ENCODE assay signal across 8 cellular contexts in genomic region chr7:152336754-152337368, GRCh38.
DNase-seq lines count a peak whose midpoint lies in the region; ATAC-seq and TF ChIP-seq lines count a peak whose summit lies in the region.

No MANE protein-coding gene starts in this region.

- H3F3A ChIP-seq in SK-N-SH (replicated peaks; ENCODE audit: insufficient read depth) = peaks cover 10% of the 10 kb centered on the region

- no peak overlapping the region for H3K27ac ChIP-seq in SK-N-SH (ENCODE audit: low read depth in 2 of 2, low read length in 1 of 2)

- H3K4me1 ChIP-seq in SK-N-SH (ENCODE audit: control insufficient read depth in 1 of 2, insufficient read depth in 2 of 2, low read depth in 1 of 2, low read length in 1 of 2) = peaks cover 0 to 6% of the 10 kb centered on the region in 2 experiments; a peak in 3 of 4 replicates

- H3K4me3 ChIP-seq in Jurkat, Clone E6-1 (ENCODE audit: low read length) = no peak overlapping the region
- no peak overlapping the region for H3K4me3 ChIP-seq in SK-N-SH (ENCODE audit: low read depth in 2 of 2, low read length in 1 of 2)
- no peak overlapping the region for H3K4me3 ChIP-seq in epithelial cell of proximal tubule (ENCODE audit: low read depth, low read length)

- peak; percentile 59 for TF ChIP-seq RAD21 in SK-N-SH (IDR thresholded peaks at IDR 0.05; ENCODE audit: low read length)

- H3K4me2 ChIP-seq in SK-N-SH = no peak overlapping the region

- peaks cover 89% of the 10 kb centered on the region for H4K20me1 ChIP-seq in SK-N-SH (ENCODE audit: insufficient read depth)

- no peaks in the 10 kb centered on the region for H3K36me3 Mint-ChIP-seq in naive thymus-derived CD8-positive, alpha-beta T cell

- H3K36me3 ChIP-seq in SK-N-SH (replicated peaks in 1 of 2; ENCODE audit: control insufficient read depth in 1 of 2, insufficient read depth in 2 of 2, low read length in 1 of 2) = peaks cover 0 to 3% of the 10 kb centered on the region in 2 experiments

- peaks cover 97% of the 10 kb centered on the region for H3K79me2 ChIP-seq in SK-N-SH (ENCODE audit: insufficient read depth)

- H3K4me1 Mint-ChIP-seq in naive thymus-derived CD8-positive, alpha-beta T cell = peaks cover 29 to 74% (median 58%) of the 10 kb centered on the region in 4 donors

- POLR2A ChIA-PET in SK-N-SH (lab: Yijun Ruan, JAX) = no interaction called here
- POLR2A ChIA-PET in naive thymus-derived CD8-positive, alpha-beta T cell (lab: Charles Lee) = no interaction called here

- H3K9ac ChIP-seq in SK-N-SH = no peak overlapping the region

- H3K4me3 Mint-ChIP-seq in naive thymus-derived CD8-positive, alpha-beta T cell = peak overlapping the region; percentile 41 to 85 (median 76)

- no peak for TF ChIP-seq EP300 in SK-N-SH (IDR thresholded peaks at IDR 0.05; ENCODE audit: borderline replicate concordance in 1 of 2, low read depth in 1 of 2, low read length in 1 of 2)

- no peaks in the 10 kb centered on the region for H3K9me3 ChIP-seq in SK-N-SH

- ATAC-seq in GM19467 (IDR thresholded peaks at IDR 0.05; ENCODE audit: unreplicated experiment) (peak; percentile 62), HG03025 (IDR thresholded peaks at IDR 0.05; ENCODE audit: low FRiP score, unreplicated experiment) (no peak)
- ATAC-seq in naive thymus-derived CD8-positive, alpha-beta T cell = peak; percentile 81 to 82

- CTCF ChIA-PET in SK-N-SH (lab: Yijun Ruan, JAX) = interaction anchor here (0.7 to 4.5 kb wide), 13 partner anchors 9 to 373 kb away, joined by 3 to 31 read pairs (median 4); no protein-coding TSS in a partner anchor

- 68% methylated on average over 4 of the region's 4 CpGs for WGBS in SK-N-SH (ENCODE audit: low lambda C conversion rate)

- H3K27me3 Mint-ChIP-seq in naive thymus-derived CD8-positive, alpha-beta T cell = no peaks in the 10 kb centered on the region

- DNase-seq in NCI-H2196 (lab: John Stamatoyannopoulos, UW; ENCODE audit: unreplicated experiment) = peak; percentile 20
- no peak for DNase-seq in NCI-H2196 treated with DMSO at 0.1 percent for 48 hours (lab: John Stamatoyannopoulos, UW; ENCODE audit: unreplicated experiment)
- peak; percentile 26 for DNase-seq in Jurkat, Clone E6-1 (ENCODE audit: low read depth, low spot score)
- peak; percentile 51 for DNase-seq in SK-N-SH
- no peak for DNase-seq in epithelial cell of proximal tubule (ENCODE audit: low read depth)
- DNase-seq in naive thymus-derived CD8-positive, alpha-beta T cell = peak in 7 of 10 donors; percentile 5 to 40 (median 22)

- H3K27ac Mint-ChIP-seq in naive thymus-derived CD8-positive, alpha-beta T cell = peak overlapping the region in 9 of 10 donors; percentile 19 to 92 (median 58)

- peak; percentile 72 for TF ChIP-seq CTCF in SK-N-SH (IDR thresholded peaks at IDR 0.05)
- peak; percentile 60 for TF ChIP-seq CTCF in epithelial cell of proximal tubule (conservative IDR thresholded peaks at IDR 0.05; ENCODE audit: low read depth, low read length)

- H3K27me3 ChIP-seq in SK-N-SH (ENCODE audit: insufficient read depth) = no peaks in the 10 kb centered on the region

- no peaks in the 10 kb centered on the region for H3K9me2 ChIP-seq in SK-N-SH

- H3K9me3 Mint-ChIP-seq in naive thymus-derived CD8-positive, alpha-beta T cell = no peaks in the 10 kb centered on the region

- no peak overlapping the region for H2AFZ ChIP-seq in SK-N-SH (ENCODE audit: low read depth)

TF ChIP-seq in SK-N-SH, 30 proteins besides CTCF, POLR2A, EP300 and RAD21:
- TF ChIP-seq YY1 (IDR thresholded peaks at IDR 0.05; ENCODE audit: low read depth) (no peak), SMC3 (IDR thresholded peaks at IDR 0.05; ENCODE audit: low read depth, low read length) (peak; percentile 65), REST (IDR thresholded peaks at IDR 0.05; ENCODE audit: low read depth, low read length) (no peak), GATA2 (CRISPR knock-in tag; IDR thresholded peaks at IDR 0.05) (peak; percentile 72; the same call in 1 of the 2 replicates)

Comparison
In these comparisons a context has a peak if more than half of its experiments do, and no peak if none do; other contexts are left out.
1. DNase-seq: peak in NCI-H2196 (single experiment), Jurkat, Clone E6-1 (single experiment), SK-N-SH (single experiment) and naive thymus-derived CD8-positive, alpha-beta T cell (7 of 10); none in NCI-H2196 treated with DMSO at 0.1 percent for 48 hours (single experiment) and epithelial cell of proximal tubule (single experiment).